ENCODE assay signal across 24 cellular contexts in genomic region chr10:132925071-132925561, GRCh38. TPM values are rescaled to one million over a fixed set of nuclear protein-coding genes. Genes with fewer than 3 reads are reported as not detected.
"Had no signal": no experiment of that assay in that cellular context is flagged by ENCODE, and none has a peak within 500 bp of the region (broad histone marks: within the 10 kb centered on the region; RNA-seq: fewer than 3 reads in every experiment).

No MANE protein-coding gene starts in this region.

- H3K4me3 ChIP-seq: MG63, PC-9, SK-N-MC had no signal

- H3K36me3 ChIP-seq: MG63 had no signal

- DNase-seq: activated CD4-positive, alpha-beta memory T cell treated with anti-CD3 and anti-CD28 coated beads, Interleukin-2, amount 10 ng/mL, durations not matched to agents 7 days and 5 days; activated CD4-positive, alpha-beta T cell treated with anti-CD3 and anti-CD28 coated beads, Interleukin-2, amount 50 U/mL, for 1 hour; activated CD4-positive, CD25-positive, alpha-beta regulatory T cell; activated gamma-delta T cell; activated naive CD8-positive, alpha-beta T cell treated with anti-CD3 and anti-CD28 coated beads, Interleukin-2, amount 50 U/mL, for 24 hours; activated T-cell treated with anti-CD3 and anti-CD28 coated beads for 4 hours; activated T-cell treated with anti-CD3 and anti-CD28 coated beads, Interleukin-2, amount 50 U/mL, for 48 hours; amniotic stem cell; MG63; MV-4-11; NCI-H1105; NCI-H1436; NCI-H1694 treated with DMSO at 0.1 percent for 48 hours; NCI-H2029 treated with DMSO at 0.1 percent for 48 hours; NCI-H446; NCI-H524; PC-9; T-cell; T-helper 2 cell; T1000 had no signal

- H3K27me3 ChIP-seq: MG63 had no signal

- H3K9me3 ChIP-seq: MG63 had no signal

- H3K27ac ChIP-seq: PC-9, SK-N-MC, VCaP had no signal

- ATAC-seq: activated naive CD4-positive, alpha-beta T cell treated with anti-CD3 and anti-CD28 coated beads, Interleukin-2, amount 50 U/mL, for 72 hours; activated naive CD8-positive, alpha-beta T cell treated with anti-CD3 and anti-CD28 coated beads, Interleukin-2, amount 50 U/mL, for 24 hours; activated T-helper 17 cell treated with anti-CD3 and anti-CD28 coated beads, Interleukin-2, amount 50 U/mL, for 72 hours had no signal

RNA-seq across cellular contexts. Expression of gene CFAP46, which starts 17.3 kb away (rescaled TPM):
- total RNA-seq: activated CD4-positive, alpha-beta memory T cell treated with anti-CD3 and anti-CD28 coated beads, Interleukin-2, amount 10 ng/mL, durations not matched to agents 7 days and 5 days; activated T-helper 17 cell treated with anti-CD3 and anti-CD28 coated beads, Interleukin-2, amount 50 U/mL, for 72 hours; PC-9; T-cell had no signal
